1 cellular context compared by ENCODE assay signal in the genomic region with DNA sequence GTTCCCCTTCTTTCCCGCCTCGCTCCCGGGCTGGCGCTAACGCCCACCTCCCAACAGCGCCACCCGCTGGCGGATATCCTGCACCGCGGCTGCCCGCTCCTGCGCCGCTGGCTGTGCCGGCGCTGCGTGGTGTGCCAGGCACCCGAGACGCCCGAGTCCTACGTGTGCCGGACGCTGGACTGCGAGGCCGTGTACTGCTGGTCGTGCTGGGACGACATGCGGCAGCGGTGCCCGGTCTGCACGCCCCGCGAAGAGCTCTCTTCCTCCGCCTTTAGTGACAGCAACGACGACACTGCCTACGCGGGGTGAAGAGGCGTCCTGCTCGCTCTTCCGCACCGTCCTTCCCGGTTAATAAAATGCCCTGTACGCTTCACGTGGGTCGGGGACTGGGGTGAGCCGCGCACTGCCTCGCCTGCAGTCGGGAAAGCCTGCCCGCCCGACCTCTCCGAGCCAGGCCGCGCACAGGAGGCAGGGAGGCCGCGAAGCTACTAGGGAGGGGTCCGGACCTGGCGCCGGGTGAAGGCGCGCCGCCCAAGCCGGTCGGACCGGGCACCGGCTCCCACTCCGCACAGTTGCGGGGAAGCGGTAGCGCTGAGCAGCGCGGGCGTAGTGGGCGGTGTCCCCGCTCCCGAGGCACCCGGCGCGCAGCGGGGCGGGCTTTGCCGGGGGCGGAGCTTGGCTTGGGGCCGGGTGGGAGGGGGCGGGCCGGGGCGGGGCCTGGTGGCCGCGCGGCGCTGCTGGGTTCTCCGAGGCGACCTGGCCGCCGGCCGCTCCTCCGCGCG.
TF ChIP-seq lines count a peak whose summit lies in the region.

A gene with protein sequence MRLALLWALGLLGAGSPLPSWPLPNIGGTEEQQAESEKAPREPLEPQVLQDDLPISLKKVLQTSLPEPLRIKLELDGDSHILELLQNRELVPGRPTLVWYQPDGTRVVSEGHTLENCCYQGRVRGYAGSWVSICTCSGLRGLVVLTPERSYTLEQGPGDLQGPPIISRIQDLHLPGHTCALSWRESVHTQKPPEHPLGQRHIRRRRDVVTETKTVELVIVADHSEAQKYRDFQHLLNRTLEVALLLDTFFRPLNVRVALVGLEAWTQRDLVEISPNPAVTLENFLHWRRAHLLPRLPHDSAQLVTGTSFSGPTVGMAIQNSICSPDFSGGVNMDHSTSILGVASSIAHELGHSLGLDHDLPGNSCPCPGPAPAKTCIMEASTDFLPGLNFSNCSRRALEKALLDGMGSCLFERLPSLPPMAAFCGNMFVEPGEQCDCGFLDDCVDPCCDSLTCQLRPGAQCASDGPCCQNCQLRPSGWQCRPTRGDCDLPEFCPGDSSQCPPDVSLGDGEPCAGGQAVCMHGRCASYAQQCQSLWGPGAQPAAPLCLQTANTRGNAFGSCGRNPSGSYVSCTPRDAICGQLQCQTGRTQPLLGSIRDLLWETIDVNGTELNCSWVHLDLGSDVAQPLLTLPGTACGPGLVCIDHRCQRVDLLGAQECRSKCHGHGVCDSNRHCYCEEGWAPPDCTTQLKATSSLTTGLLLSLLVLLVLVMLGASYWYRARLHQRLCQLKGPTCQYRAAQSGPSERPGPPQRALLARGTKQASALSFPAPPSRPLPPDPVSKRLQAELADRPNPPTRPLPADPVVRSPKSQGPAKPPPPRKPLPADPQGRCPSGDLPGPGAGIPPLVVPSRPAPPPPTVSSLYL (plus strand): TSS at position 757 of the 782 bp plus-strand sequence. CDS start 71 bp downstream, outside the sequence.

TF ChIP-seq in HepG2, 621 proteins besides CTCF, POLR2A, EP300 and RAD21 (continued from another document and continues in another):
- TF ChIP-seq, protein P1, sequence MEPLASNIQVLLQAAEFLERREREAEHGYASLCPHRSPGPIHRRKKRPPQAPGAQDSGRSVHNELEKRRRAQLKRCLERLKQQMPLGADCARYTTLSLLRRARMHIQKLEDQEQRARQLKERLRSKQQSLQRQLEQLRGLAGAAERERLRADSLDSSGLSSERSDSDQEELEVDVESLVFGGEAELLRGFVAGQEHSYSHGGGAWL (CRISPR knock-in tag; IDR thresholded peaks at IDR 0.05): peak; percentile 58; the same call in 1 of the 2 replicates
- TF ChIP-seq JUN (CRISPR knock-in tag; IDR thresholded peaks at IDR 0.05): no peak
- TF ChIP-seq RBAK (CRISPR knock-in tag; IDR thresholded peaks at IDR 0.05): no peak
- TF ChIP-seq TEAD2 (CRISPR knock-in tag; IDR thresholded peaks at IDR 0.05): no peak
- TF ChIP-seq SMC3 (IDR thresholded peaks at IDR 0.05; ENCODE audit: low read length): no peak; the same call in 1 of the 2 replicates
- TF ChIP-seq MED1 (CRISPR knock-in tag; IDR thresholded peaks at IDR 0.05): peak; percentile 56
- peak; percentile 93; the same call in 1 of the 2 replicates for TF ChIP-seq ZNF546 (CRISPR knock-in tag; conservative IDR thresholded peaks at IDR 0.05)
- TF ChIP-seq ZNF629 (CRISPR knock-in tag; conservative IDR thresholded peaks at IDR 0.05): no peak
- TF ChIP-seq SUZ12 (IDR thresholded peaks at IDR 0.05; ENCODE audit: low read depth, low read length): no peak
- TF ChIP-seq PHF21A (CRISPR knock-in tag; IDR thresholded peaks at IDR 0.05): 0 out of 2 replicates have a peak, but pooled peaks have one; percentile 40
- no peak for TF ChIP-seq ZBTB8A (CRISPR knock-in tag; IDR thresholded peaks at IDR 0.05; ENCODE audit: borderline replicate concordance, low read depth)
- TF ChIP-seq MAF1 (CRISPR knock-in tag; IDR thresholded peaks at IDR 0.05; ENCODE audit: borderline replicate concordance): no peak; the same call in 1 of the 2 replicates
- TF ChIP-seq, protein P2, sequence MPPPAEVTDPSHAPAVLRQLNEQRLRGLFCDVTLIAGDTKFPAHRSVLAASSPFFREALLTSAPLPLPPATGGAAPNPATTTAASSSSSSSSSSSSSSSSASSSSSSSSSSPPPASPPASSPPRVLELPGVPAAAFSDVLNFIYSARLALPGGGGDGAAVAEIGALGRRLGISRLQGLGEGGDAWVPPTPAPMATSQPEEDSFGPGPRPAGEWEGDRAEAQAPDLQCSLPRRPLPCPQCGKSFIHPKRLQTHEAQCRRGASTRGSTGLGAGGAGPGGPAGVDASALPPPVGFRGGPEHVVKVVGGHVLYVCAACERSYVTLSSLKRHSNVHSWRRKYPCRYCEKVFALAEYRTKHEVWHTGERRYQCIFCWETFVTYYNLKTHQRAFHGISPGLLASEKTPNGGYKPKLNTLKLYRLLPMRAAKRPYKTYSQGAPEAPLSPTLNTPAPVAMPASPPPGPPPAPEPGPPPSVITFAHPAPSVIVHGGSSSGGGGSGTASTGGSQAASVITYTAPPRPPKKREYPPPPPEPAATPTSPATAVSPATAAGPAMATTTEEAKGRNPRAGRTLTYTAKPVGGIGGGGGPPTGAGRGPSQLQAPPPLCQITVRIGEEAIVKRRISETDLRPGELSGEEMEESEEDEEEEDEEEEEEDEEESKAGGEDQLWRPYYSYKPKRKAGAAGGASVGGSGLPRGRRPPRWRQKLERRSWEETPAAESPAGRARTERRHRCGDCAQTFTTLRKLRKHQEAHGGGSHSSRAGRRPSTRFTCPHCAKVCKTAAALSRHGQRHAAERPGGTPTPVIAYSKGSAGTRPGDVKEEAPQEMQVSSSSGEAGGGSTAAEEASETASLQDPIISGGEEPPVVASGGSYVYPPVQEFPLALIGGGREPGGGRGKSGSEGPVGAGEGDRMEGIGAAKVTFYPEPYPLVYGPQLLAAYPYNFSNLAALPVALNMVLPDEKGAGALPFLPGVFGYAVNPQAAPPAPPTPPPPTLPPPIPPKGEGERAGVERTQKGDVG (CRISPR knock-in tag; IDR thresholded peaks at IDR 0.05; ENCODE audit: borderline replicate concordance): peak; percentile 96; the same call in 1 of the 2 replicates
- 0 out of 2 replicates have a peak, but pooled peaks have one; percentile 47 for TF ChIP-seq ZNF251 (CRISPR knock-in tag; IDR thresholded peaks at IDR 0.05)
- TF ChIP-seq ZNF543 (CRISPR knock-in tag; IDR thresholded peaks at IDR 0.05): no peak; the same call in 1 of the 2 replicates
- peak; percentile 78; the same call in 1 of the 2 replicates for TF ChIP-seq CAMTA2 (CRISPR knock-in tag; IDR thresholded peaks at IDR 0.05; ENCODE audit: borderline replicate concordance)
- TF ChIP-seq, protein P3, sequence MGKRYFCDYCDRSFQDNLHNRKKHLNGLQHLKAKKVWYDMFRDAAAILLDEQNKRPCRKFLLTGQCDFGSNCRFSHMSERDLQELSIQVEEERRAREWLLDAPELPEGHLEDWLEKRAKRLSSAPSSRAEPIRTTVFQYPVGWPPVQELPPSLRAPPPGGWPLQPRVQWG (CRISPR knock-in tag; IDR thresholded peaks at IDR 0.05; ENCODE audit: borderline replicate concordance, low read depth): no peak
- no peak for TF ChIP-seq SATB2 (CRISPR knock-in tag; IDR thresholded peaks at IDR 0.05)
- TF ChIP-seq ATAD3A (CRISPR knock-in tag; IDR thresholded peaks at IDR 0.05): no peak
- TF ChIP-seq, protein P4, sequence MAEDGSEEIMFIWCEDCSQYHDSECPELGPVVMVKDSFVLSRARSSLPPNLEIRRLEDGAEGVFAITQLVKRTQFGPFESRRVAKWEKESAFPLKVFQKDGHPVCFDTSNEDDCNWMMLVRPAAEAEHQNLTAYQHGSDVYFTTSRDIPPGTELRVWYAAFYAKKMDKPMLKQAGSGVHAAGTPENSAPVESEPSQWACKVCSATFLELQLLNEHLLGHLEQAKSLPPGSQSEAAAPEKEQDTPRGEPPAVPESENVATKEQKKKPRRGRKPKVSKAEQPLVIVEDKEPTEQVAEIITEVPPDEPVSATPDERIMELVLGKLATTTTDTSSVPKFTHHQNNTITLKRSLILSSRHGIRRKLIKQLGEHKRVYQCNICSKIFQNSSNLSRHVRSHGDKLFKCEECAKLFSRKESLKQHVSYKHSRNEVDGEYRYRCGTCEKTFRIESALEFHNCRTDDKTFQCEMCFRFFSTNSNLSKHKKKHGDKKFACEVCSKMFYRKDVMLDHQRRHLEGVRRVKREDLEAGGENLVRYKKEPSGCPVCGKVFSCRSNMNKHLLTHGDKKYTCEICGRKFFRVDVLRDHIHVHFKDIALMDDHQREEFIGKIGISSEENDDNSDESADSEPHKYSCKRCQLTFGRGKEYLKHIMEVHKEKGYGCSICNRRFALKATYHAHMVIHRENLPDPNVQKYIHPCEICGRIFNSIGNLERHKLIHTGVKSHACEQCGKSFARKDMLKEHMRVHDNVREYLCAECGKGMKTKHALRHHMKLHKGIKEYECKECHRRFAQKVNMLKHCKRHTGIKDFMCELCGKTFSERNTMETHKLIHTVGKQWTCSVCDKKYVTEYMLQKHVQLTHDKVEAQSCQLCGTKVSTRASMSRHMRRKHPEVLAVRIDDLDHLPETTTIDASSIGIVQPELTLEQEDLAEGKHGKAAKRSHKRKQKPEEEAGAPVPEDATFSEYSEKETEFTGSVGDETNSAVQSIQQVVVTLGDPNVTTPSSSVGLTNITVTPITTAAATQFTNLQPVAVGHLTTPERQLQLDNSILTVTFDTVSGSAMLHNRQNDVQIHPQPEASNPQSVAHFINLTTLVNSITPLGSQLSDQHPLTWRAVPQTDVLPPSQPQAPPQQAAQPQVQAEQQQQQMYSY (CRISPR knock-in tag; IDR thresholded peaks at IDR 0.05): no peak; the same call in 1 of the 2 replicates
- TF ChIP-seq FLYWCH1 (CRISPR knock-in tag; IDR thresholded peaks at IDR 0.05): no peak
- no peak for TF ChIP-seq MATR3 (CRISPR knock-in tag; IDR thresholded peaks at IDR 0.05)
- peak; percentile 80; the same call in 1 of the 2 replicates for TF ChIP-seq ZNF224 (CRISPR knock-in tag; IDR thresholded peaks at IDR 0.05)
- TF ChIP-seq, protein P5, sequence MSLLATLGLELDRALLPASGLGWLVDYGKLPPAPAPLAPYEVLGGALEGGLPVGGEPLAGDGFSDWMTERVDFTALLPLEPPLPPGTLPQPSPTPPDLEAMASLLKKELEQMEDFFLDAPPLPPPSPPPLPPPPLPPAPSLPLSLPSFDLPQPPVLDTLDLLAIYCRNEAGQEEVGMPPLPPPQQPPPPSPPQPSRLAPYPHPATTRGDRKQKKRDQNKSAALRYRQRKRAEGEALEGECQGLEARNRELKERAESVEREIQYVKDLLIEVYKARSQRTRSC (CRISPR knock-in tag; IDR thresholded peaks at IDR 0.05; ENCODE audit: low read depth): peak; percentile 73; the same call in 1 of the 2 replicates
- no peak for TF ChIP-seq ZNF644 (CRISPR knock-in tag; IDR thresholded peaks at IDR 0.05; ENCODE audit: low read depth)
- TF ChIP-seq, protein P6, sequence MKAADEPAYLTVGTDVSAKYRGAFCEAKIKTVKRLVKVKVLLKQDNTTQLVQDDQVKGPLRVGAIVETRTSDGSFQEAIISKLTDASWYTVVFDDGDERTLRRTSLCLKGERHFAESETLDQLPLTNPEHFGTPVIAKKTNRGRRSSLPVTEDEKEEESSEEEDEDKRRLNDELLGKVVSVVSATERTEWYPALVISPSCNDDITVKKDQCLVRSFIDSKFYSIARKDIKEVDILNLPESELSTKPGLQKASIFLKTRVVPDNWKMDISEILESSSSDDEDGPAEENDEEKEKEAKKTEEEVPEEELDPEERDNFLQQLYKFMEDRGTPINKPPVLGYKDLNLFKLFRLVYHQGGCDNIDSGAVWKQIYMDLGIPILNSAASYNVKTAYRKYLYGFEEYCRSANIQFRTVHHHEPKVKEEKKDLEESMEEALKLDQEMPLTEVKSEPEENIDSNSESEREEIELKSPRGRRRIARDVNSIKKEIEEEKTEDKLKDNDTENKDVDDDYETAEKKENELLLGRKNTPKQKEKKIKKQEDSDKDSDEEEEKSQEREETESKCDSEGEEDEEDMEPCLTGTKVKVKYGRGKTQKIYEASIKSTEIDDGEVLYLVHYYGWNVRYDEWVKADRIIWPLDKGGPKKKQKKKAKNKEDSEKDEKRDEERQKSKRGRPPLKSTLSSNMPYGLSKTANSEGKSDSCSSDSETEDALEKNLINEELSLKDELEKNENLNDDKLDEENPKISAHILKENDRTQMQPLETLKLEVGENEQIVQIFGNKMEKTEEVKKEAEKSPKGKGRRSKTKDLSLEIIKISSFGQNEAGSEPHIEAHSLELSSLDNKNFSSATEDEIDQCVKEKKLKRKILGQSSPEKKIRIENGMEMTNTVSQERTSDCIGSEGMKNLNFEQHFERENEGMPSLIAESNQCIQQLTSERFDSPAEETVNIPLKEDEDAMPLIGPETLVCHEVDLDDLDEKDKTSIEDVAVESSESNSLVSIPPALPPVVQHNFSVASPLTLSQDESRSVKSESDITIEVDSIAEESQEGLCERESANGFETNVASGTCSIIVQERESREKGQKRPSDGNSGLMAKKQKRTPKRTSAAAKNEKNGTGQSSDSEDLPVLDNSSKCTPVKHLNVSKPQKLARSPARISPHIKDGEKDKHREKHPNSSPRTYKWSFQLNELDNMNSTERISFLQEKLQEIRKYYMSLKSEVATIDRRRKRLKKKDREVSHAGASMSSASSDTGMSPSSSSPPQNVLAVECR (CRISPR knock-in tag; IDR thresholded peaks at IDR 0.05; ENCODE audit: borderline replicate concordance): peak; percentile 82
- TF ChIP-seq ARHGAP35 (CRISPR knock-in tag; IDR thresholded peaks at IDR 0.05; ENCODE audit: borderline replicate concordance): peak; percentile 94
- TF ChIP-seq, protein P7, sequence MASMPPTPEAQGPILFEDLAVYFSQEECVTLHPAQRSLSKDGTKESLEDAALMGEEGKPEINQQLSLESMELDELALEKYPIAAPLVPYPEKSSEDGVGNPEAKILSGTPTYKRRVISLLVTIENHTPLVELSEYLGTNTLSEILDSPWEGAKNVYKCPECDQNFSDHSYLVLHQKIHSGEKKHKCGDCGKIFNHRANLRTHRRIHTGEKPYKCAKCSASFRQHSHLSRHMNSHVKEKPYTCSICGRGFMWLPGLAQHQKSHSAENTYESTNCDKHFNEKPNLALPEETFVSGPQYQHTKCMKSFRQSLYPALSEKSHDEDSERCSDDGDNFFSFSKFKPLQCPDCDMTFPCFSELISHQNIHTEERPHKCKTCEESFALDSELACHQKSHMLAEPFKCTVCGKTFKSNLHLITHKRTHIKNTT (CRISPR knock-in tag; IDR thresholded peaks at IDR 0.05): no peak
- TF ChIP-seq AGO1 (IDR thresholded peaks at IDR 0.05; ENCODE audit: low read depth, low read length, poor library complexity, severe bottlenecking): peak; percentile 78
- no peak for TF ChIP-seq KAT2B (IDR thresholded peaks at IDR 0.05; ENCODE audit: borderline replicate concordance, low read depth, low read length)
- TF ChIP-seq ZNF335 (CRISPR knock-in tag; IDR thresholded peaks at IDR 0.05): no peak
- no peak for TF ChIP-seq ARID2 (CRISPR knock-in tag; IDR thresholded peaks at IDR 0.05; ENCODE audit: borderline replicate concordance)
- TF ChIP-seq, protein P8, sequence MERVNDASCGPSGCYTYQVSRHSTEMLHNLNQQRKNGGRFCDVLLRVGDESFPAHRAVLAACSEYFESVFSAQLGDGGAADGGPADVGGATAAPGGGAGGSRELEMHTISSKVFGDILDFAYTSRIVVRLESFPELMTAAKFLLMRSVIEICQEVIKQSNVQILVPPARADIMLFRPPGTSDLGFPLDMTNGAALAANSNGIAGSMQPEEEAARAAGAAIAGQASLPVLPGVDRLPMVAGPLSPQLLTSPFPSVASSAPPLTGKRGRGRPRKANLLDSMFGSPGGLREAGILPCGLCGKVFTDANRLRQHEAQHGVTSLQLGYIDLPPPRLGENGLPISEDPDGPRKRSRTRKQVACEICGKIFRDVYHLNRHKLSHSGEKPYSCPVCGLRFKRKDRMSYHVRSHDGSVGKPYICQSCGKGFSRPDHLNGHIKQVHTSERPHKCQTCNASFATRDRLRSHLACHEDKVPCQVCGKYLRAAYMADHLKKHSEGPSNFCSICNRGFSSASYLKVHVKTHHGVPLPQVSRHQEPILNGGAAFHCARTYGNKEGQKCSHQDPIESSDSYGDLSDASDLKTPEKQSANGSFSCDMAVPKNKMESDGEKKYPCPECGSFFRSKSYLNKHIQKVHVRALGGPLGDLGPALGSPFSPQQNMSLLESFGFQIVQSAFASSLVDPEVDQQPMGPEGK (CRISPR knock-in tag; IDR thresholded peaks at IDR 0.05): 0 out of 2 replicates have a peak, but pooled peaks have one; percentile 27
- peak; percentile 87; the same call in 1 of the 2 replicates for TF ChIP-seq KLF12 (CRISPR knock-in tag; IDR thresholded peaks at IDR 0.05; ENCODE audit: borderline replicate concordance)
- no peak for TF ChIP-seq ZBTB21 (CRISPR knock-in tag; IDR thresholded peaks at IDR 0.05)
- TF ChIP-seq ZNF747 (CRISPR knock-in tag; IDR thresholded peaks at IDR 0.05; ENCODE audit: borderline replicate concordance): peak; percentile 65; the same call in 1 of the 2 replicates
- TF ChIP-seq RAD51 (IDR thresholded peaks at IDR 0.05; ENCODE audit: borderline replicate concordance): no peak
